In genomic region chr2:161139098-161139987, GRCh38 we compare ENCODE assay signal across 8 cellular contexts.
A peak's percentile ranks its signal among the peaks of the same experiment; 100 is the strongest.
DNase-seq lines count a peak whose midpoint lies in the region; ATAC-seq and TF ChIP-seq lines count a peak whose summit lies in the region.

No MANE protein-coding gene starts in this region.

- H3K4me2 ChIP-seq in parathyroid adenoma (ENCODE audit: low read length), result no peak overlapping the region

- H3K27me3 ChIP-seq in parathyroid adenoma (ENCODE audit: control insufficient read depth, insufficient read depth, low read length), result no peaks in the 10 kb centered on the region

- no peaks in the 10 kb centered on the region for H3K36me3 ChIP-seq in parathyroid adenoma (ENCODE audit: control insufficient read depth, insufficient read depth, low read length)

- H3K27ac ChIP-seq in parathyroid adenoma, result no peak overlapping the region

- no peak for DNase-seq in activated T-cell treated with anti-CD3 and anti-CD28 coated beads, Interleukin-2, amount 50 U/mL, for 24 hours
- DNase-seq in activated T-cell treated with anti-CD3 and anti-CD28 coated beads, Interleukin-2, amount 50 U/mL, for 1 hour, result no peak
- DNase-seq in choroid plexus epithelial cell (ENCODE audit: low read depth) (peak; percentile 82), NCI-H146 treated with DMSO at 0.1 percent for 48 hours (lab: John Stamatoyannopoulos, UW; ENCODE audit: unreplicated experiment) (no peak), Kasumi-1 (lab: John Stamatoyannopoulos, UW) (no peak), iPS-NIHi7 (ENCODE audit: extremely low spot score) (no peak)

- no peaks in the 10 kb centered on the region for H3K79me2 ChIP-seq in parathyroid adenoma

- H3K4me3 Mint-ChIP-seq in activated T-cell treated with anti-CD3 and anti-CD28 coated beads, Interleukin-2, amount 50 U/mL, for 24 hours, result peak overlapping the region; percentile 84

- H3K36me3 Mint-ChIP-seq in activated T-cell treated with anti-CD3 and anti-CD28 coated beads, Interleukin-2, amount 50 U/mL, for 24 hours (ENCODE audit: low read depth), result peaks cover 14% of the 10 kb centered on the region

- no peaks in the 10 kb centered on the region for H3K4me1 ChIP-seq in parathyroid adenoma

- no peaks in the 10 kb centered on the region for H3K9me3 ChIP-seq in parathyroid adenoma (ENCODE audit: control insufficient read depth, low read length)

- H2AFZ ChIP-seq in parathyroid adenoma, result peak overlapping the region; percentile 4

- peaks cover 8% of the 10 kb centered on the region for H3K9me3 Mint-ChIP-seq in activated T-cell treated with anti-CD3 and anti-CD28 coated beads, Interleukin-2, amount 50 U/mL, for 24 hours

- peak; percentile 32 for ATAC-seq in HG03521 (IDR thresholded peaks at IDR 0.05; ENCODE audit: unreplicated experiment)

- H3K9ac ChIP-seq in parathyroid adenoma, result no peak overlapping the region

- peak overlapping the region; percentile 86 for H3K27ac Mint-ChIP-seq in activated T-cell treated with anti-CD3 and anti-CD28 coated beads, Interleukin-2, amount 50 U/mL, for 24 hours

- H3K4me3 ChIP-seq in choroid plexus epithelial cell (ENCODE audit: low read depth, low read length) (peak overlapping the region; percentile 5), parathyroid adenoma (ENCODE audit: low read depth, low read length) (no peak overlapping the region)

- TF ChIP-seq CTCF in choroid plexus epithelial cell (conservative IDR thresholded peaks at IDR 0.05; ENCODE audit: low read depth, low read length), result no peak
- no peak for TF ChIP-seq CTCF in parathyroid adenoma (IDR thresholded peaks at IDR 0.05)

- H3K4me1 Mint-ChIP-seq in activated T-cell treated with anti-CD3 and anti-CD28 coated beads, Interleukin-2, amount 50 U/mL, for 24 hours (ENCODE audit: low read depth), result peaks cover 84% of the 10 kb centered on the region

- H3K27me3 Mint-ChIP-seq in activated T-cell treated with anti-CD3 and anti-CD28 coated beads, Interleukin-2, amount 50 U/mL, for 24 hours, result no peaks in the 10 kb centered on the region
